17 cellular contexts compared by ENCODE assay signal in genomic region chr1:51660570-51660969, GRCh38. TPM values are rescaled to one million over a fixed set of nuclear protein-coding genes. Genes with fewer than 3 reads are reported as not detected.
DNase-seq lines count a peak whose midpoint lies in the region; ATAC-seq, FAIRE-seq and TF ChIP-seq lines count a peak whose summit lies in the region.
"Had no signal": no experiment of that assay in that cellular context is flagged by ENCODE, and none has a peak within 500 bp of the region (broad histone marks: within the 10 kb centered on the region; RNA-seq: fewer than 3 reads in every experiment).

No MANE protein-coding gene starts in this region.

- H3K36me3 ChIP-seq in HCT116 (ENCODE audit: control insufficient read depth in 1 of 2, insufficient read depth in 2 of 2, low read length in 2 of 2) = no peaks in the 10 kb centered on the region
- peaks cover 2% of the 10 kb centered on the region for H3K36me3 ChIP-seq in adipocyte (ENCODE audit: control insufficient read depth, insufficient read depth, low read length, severe bottlenecking)
- no peaks in the 10 kb centered on the region for H3K36me3 ChIP-seq in skeletal muscle satellite cell (ENCODE audit: insufficient read depth, low read length)
- H3K36me3 ChIP-seq in WERI-Rb-1 = peaks cover 2% of the 10 kb centered on the region; the same call in 1 of the 2 replicates
- H3K36me3 ChIP-seq: colonic mucosa had no signal

- H3K9me2 ChIP-seq in HCT116 (ENCODE audit: insufficient read depth) = no peaks in the 10 kb centered on the region; the same call in 1 of the 2 replicates

- H3K4me3 ChIP-seq in HCT116 (replicated peaks in 1 of 2; ENCODE audit: low read depth in 1 of 2, low read length in 2 of 2) (peak overlapping the region in 1 of 2 experiments; percentile 6; a peak in 1 of 4 replicates), adipocyte (ENCODE audit: low read length) (peak overlapping the region; percentile 31), right cardiac atrium (ENCODE audit: low read length) (no peak overlapping the region), skeletal muscle satellite cell (ENCODE audit: low read length) (peak overlapping the region; percentile 5), WERI-Rb-1 (ENCODE audit: low read depth, low read length) (no peak overlapping the region)
- H3K4me3 ChIP-seq: colonic mucosa, lung, stomach had no signal

- TF ChIP-seq CTCF in HCT116 (IDR thresholded peaks at IDR 0.05 in 2 of 3, conservative IDR thresholded peaks at IDR 0.05 in 1 of 3; ENCODE audit: borderline replicate concordance in 1 of 3, insufficient read depth in 1 of 3, low read depth in 2 of 3, low read length in 2 of 3) (no peak), WERI-Rb-1 (IDR thresholded peaks at IDR 0.05; ENCODE audit: low read depth, low read length) (no peak)

- intact Hi-C loops in HCT116 (cut with micrococcal nuclease) (no loop called here), right cardiac atrium (cut with DNase I) (no loop called here)

- POLR2A ChIA-PET in HCT116 (lab: Charles Lee) = no interaction called here

- H3K27ac ChIP-seq in HCT116 (ENCODE audit: low read depth, low read length) = no peak overlapping the region
- no peak overlapping the region for H3K27ac ChIP-seq in right cardiac atrium (ENCODE audit: low read length)
- no peak overlapping the region for H3K27ac ChIP-seq in WERI-Rb-1
- H3K27ac ChIP-seq: colonic mucosa had no signal

- H3K79me2 ChIP-seq in HCT116 (ENCODE audit: insufficient read depth, low read length) = peaks cover 4% of the 10 kb centered on the region; the same call in 1 of the 2 replicates

- H3K4me1 ChIP-seq in HCT116 (ENCODE audit: control insufficient read depth in 1 of 2, insufficient read depth in 2 of 2, low read length in 2 of 2) (peaks cover 12 to 19% of the 10 kb centered on the region in 2 experiments), adipocyte (ENCODE audit: control insufficient read depth, insufficient read depth, low read length) (peaks cover 49% of the 10 kb centered on the region), right cardiac atrium (ENCODE audit: control insufficient read depth, insufficient read depth, low read length) (peaks cover 5% of the 10 kb centered on the region), skeletal muscle satellite cell (ENCODE audit: control insufficient read depth, insufficient read depth, low read length) (peaks cover 41% of the 10 kb centered on the region)
- H3K4me1 ChIP-seq: colonic mucosa had no signal

- no peaks in the 10 kb centered on the region for H3K27me3 ChIP-seq in HCT116 (ENCODE audit: insufficient read depth, low read length)
- no peaks in the 10 kb centered on the region for H3K27me3 ChIP-seq in adipocyte (replicated peaks; ENCODE audit: control insufficient read depth, insufficient read depth, low read length)
- H3K27me3 ChIP-seq in right cardiac atrium (ENCODE audit: control insufficient read depth, insufficient read depth) = no peaks in the 10 kb centered on the region
- no peaks in the 10 kb centered on the region for H3K27me3 ChIP-seq in skeletal muscle satellite cell (ENCODE audit: control insufficient read depth, insufficient read depth, low read length)
- no peaks in the 10 kb centered on the region for H3K27me3 ChIP-seq in WERI-Rb-1 (ENCODE audit: insufficient read depth, low read depth, severe bottlenecking)
- H3K27me3 ChIP-seq: colonic mucosa, stomach had no signal

- no peak overlapping the region for H2AFZ ChIP-seq in HCT116 (ENCODE audit: low read depth, low read length, poor library complexity, severe bottlenecking)

- TF ChIP-seq POLR2A in HCT116 (IDR thresholded peaks at IDR 0.05; ENCODE audit: borderline replicate concordance, extremely low read depth, insufficient read depth, insufficient read length) (no peak), GM12891 (IDR thresholded peaks at IDR 0.05; ENCODE audit: low read depth, low read length) (no peak)

- H3K4me2 ChIP-seq in HCT116 (ENCODE audit: low read length) (peak overlapping the region; percentile 57), skeletal muscle satellite cell (ENCODE audit: low read length) (peak overlapping the region; percentile 68)

- RAD21 ChIA-PET in HCT116 (lab: Charles Lee; ENCODE audit: low non-redundant PET in 1 of 2, low total read pairs in 2 of 2, uncharacterized antibody in 2 of 2, unreplicated experiment in 2 of 2) = no interaction called here

- CTCF ChIA-PET in HCT116 (lab: Charles Lee) = no interaction called here

- peak; percentile 67 for ATAC-seq in HCT116
- ATAC-seq in right cardiac atrium = peak; percentile 5 to 15
- no peak for ATAC-seq in GM21717 (IDR thresholded peaks at IDR 0.05; ENCODE audit: unreplicated experiment)
- ATAC-seq: activated CD4-positive, CD25-positive, alpha-beta regulatory T cell treated with anti-CD3 and anti-CD28 coated beads, Interleukin-2, amount 50 U/mL, for 24 hours; activated CD8-positive, alpha-beta memory T cell treated with anti-CD3 and anti-CD28 coated beads, Interleukin-2, amount 10 ng/mL, durations not matched to agents 7 days and 5 days; natural killer cell treated with Interleukin-12 subunit alpha and Interleukin-12 subunit beta and Interleukin-15 and Interleukin-18, amount 100 ng/mL, for 72 hours had no signal

- no peak for TF ChIP-seq RAD21 in HCT116 (IDR thresholded peaks at IDR 0.05; ENCODE audit: low read depth)

- no TSS peak for BruUV-seq in HCT116 (replicated peaks; lab: Mats Ljungman, UMichigan)

- H3K9me3 ChIP-seq in HCT116 (ENCODE audit: control insufficient read depth in 1 of 2, insufficient read depth in 1 of 2, low read depth in 1 of 2, low read length in 2 of 2) (no peaks in the 10 kb centered on the region), adipocyte (ENCODE audit: control insufficient read depth, low read length) (no peaks in the 10 kb centered on the region), right cardiac atrium (ENCODE audit: control insufficient read depth, low read length) (no peaks in the 10 kb centered on the region), skeletal muscle satellite cell (replicated peaks; ENCODE audit: low read length) (no peaks in the 10 kb centered on the region), WERI-Rb-1 (ENCODE audit: severe bottlenecking) (no peaks in the 10 kb centered on the region)
- H3K9me3 ChIP-seq: colonic mucosa, stomach had no signal

- 89% methylated on average over 1 of the region's 1 CpG for WGBS in right cardiac atrium

- H4K20me1 ChIP-seq in HCT116 (ENCODE audit: insufficient read depth) = no peaks in the 10 kb centered on the region

- no peak for FAIRE-seq in GM12891 (lab: Jason Lieb, UNC)

- H3K9ac ChIP-seq in HCT116 (ENCODE audit: low read length) (no peak overlapping the region), adipocyte (ENCODE audit: low read length) (peak overlapping the region; percentile 48), skeletal muscle satellite cell (ENCODE audit: low read depth, low read length) (peak overlapping the region; percentile 70)

- DNase-seq in HCT116 (ENCODE audit: low read depth, low spot score) (no peak), adipocyte (ENCODE audit: low read depth) (no peak), right cardiac atrium (no peak), WERI-Rb-1 (no peak), GM12891 (ENCODE audit: insufficient read length, low spot score) (no peak)
- no peak for DNase-seq in stimulated activated naive CD4-positive, alpha-beta T cell (lab: John Stamatoyannopoulos, UW)
- DNase-seq: activated CD8-positive, alpha-beta memory T cell treated with anti-CD3 and anti-CD28 coated beads, Interleukin-2, amount 10 ng/mL, durations not matched to agents 7 days and 5 days; activated effector memory CD4-positive, alpha-beta T cell treated with Interleukin-2 at 50 U/mL for 16 hours; colonic mucosa; immature natural killer cell; NCI-H1436 treated with DMSO at 0.1 percent for 48 hours; stomach had no signal

TF ChIP-seq in HCT116, 20 proteins besides CTCF, POLR2A, EP300 and RAD21 (continues in another document):
- TF ChIP-seq ZBTB33 (IDR thresholded peaks at IDR 0.05; ENCODE audit: extremely low read depth, insufficient replicate concordance, low read length) = no peak
- TF ChIP-seq EGR1 (IDR thresholded peaks at IDR 0.05; ENCODE audit: low read depth) = no peak

TF ChIP-seq in GM12891, 5 proteins besides CTCF, POLR2A, EP300 and RAD21:
- TF ChIP-seq POU2F2 (IDR thresholded peaks at IDR 0.05; ENCODE audit: low read depth, low read length) (no peak), TAF1 (IDR thresholded peaks at IDR 0.05; ENCODE audit: low read depth, low read length) (no peak), SPI1 (IDR thresholded peaks at IDR 0.05; ENCODE audit: low read depth, low read length) (no peak), PAX5 (IDR thresholded peaks at IDR 0.05; ENCODE audit: insufficient read depth, low read length, severe bottlenecking) (no peak), POLR2AphosphoS5 (IDR thresholded peaks at IDR 0.05; ENCODE audit: low read depth, low read length) (no peak)
TF ChIP-seq in GM12891: peak in this region for 0.

RNA-seq across cellular contexts. Expression of gene OSBPL9, which starts 43.7 kb away (rescaled TPM):
- total RNA-seq in HCT116 (2021; ENCODE audit: unreplicated experiment) (52.6 TPM), right cardiac atrium (10 to 100 TPM; 55.3 to 68.8 (median 62.2) TPM)
- polyA plus RNA-seq in HCT116 (2012) = 31.7 and 37.0 TPM in 2 replicates
- polyA plus RNA-seq in right cardiac atrium = 46.1 TPM
- 33.2 and 162 TPM in 2 replicates for total RNA-seq in skeletal muscle satellite cell (2012; rRNA removed)
- 79.7 TPM for polyA plus RNA-seq in GM12891 (2012; ENCODE audit: low read depth, missing spikeins)

Comparison
In these comparisons a context has a peak if more than half of its experiments do, and no peak if none do; other contexts are left out.
1. H3K4me3 ChIP-seq: peak in adipocyte (single experiment) and skeletal muscle satellite cell (single experiment); none in right cardiac atrium (single experiment) and WERI-Rb-1 (single experiment).